In genomic region chr7:152433721-152434501, GRCh38 we compare ENCODE assay signal across 8 cellular contexts. TPM values are rescaled to one million over a fixed set of nuclear protein-coding genes. Genes with fewer than 3 reads are reported as not detected.
A peak's percentile ranks its signal among the peaks of the same experiment; 100 is the strongest.
DNase-seq lines count a peak whose midpoint lies in the region; ATAC-seq and TF ChIP-seq lines count a peak whose summit lies in the region.
"Not testable (repeated sequence)": the region's sequence is repeated elsewhere in the genome, so short reads cannot be mapped to it uniquely, and the experiment has no call there.

No MANE protein-coding gene starts in this region.

- peak overlapping the region; percentile 86 for H3K27ac Mint-ChIP-seq in CD8-positive, alpha-beta T cell
- H3K27ac Mint-ChIP-seq in MCF 10A (ENCODE audit: low read depth, unreplicated experiment) (peak overlapping the region; percentile 84), osteocyte (ENCODE audit: unreplicated experiment) (peak overlapping the region; percentile 91)

- peaks cover 48% of the 10 kb centered on the region for H3K4me1 Mint-ChIP-seq in CD8-positive, alpha-beta T cell (ENCODE audit: low read depth)
- peaks cover 19% of the 10 kb centered on the region for H3K4me1 Mint-ChIP-seq in MCF 10A (ENCODE audit: insufficient read depth, unreplicated experiment)
- peaks cover 41% of the 10 kb centered on the region for H3K4me1 Mint-ChIP-seq in osteocyte (ENCODE audit: unreplicated experiment)

- H3K27me3 ChIP-seq in CD8-positive, alpha-beta T cell (ENCODE audit: insufficient read depth, low read length); right cardiac atrium (ENCODE audit: control insufficient read depth, insufficient read depth): not testable (repeated sequence)

- H3K9me3 ChIP-seq in CD8-positive, alpha-beta T cell (ENCODE audit: low read length); right cardiac atrium (ENCODE audit: control insufficient read depth, low read length): not testable (repeated sequence)

- not testable (repeated sequence) for H3K9me3 Mint-ChIP-seq in CD8-positive, alpha-beta T cell; MCF 10A (ENCODE audit: unreplicated experiment); osteocyte (ENCODE audit: unreplicated experiment)

- H3K4me1 ChIP-seq in CD8-positive, alpha-beta T cell (ENCODE audit: insufficient read depth, low read length): peaks cover 25% of the 10 kb centered on the region
- not testable (repeated sequence) for H3K4me1 ChIP-seq in right cardiac atrium (ENCODE audit: control insufficient read depth, insufficient read depth, low read length)

- H3K27me3 Mint-ChIP-seq in CD8-positive, alpha-beta T cell (ENCODE audit: low read depth); MCF 10A (ENCODE audit: insufficient read depth, unreplicated experiment); osteocyte (ENCODE audit: unreplicated experiment): not testable (repeated sequence)

- H3K4me3 Mint-ChIP-seq in CD8-positive, alpha-beta T cell: peak overlapping the region; percentile 83
- H3K4me3 Mint-ChIP-seq in MCF 10A (ENCODE audit: unreplicated experiment): peak overlapping the region; percentile 88
- H3K4me3 Mint-ChIP-seq in osteocyte (ENCODE audit: unreplicated experiment): peak overlapping the region; percentile 80

- TSS peak; percentile 33 for BruUV-seq in MCF 10A (replicated peaks; lab: Mats Ljungman, UMichigan)

- H3K36me3 ChIP-seq in CD8-positive, alpha-beta T cell (ENCODE audit: insufficient read depth, low read length): not testable (repeated sequence)

- H3K4me3 ChIP-seq in CD8-positive, alpha-beta T cell (ENCODE audit: low read depth, low read length): peak overlapping the region; percentile 48
- peak overlapping the region; percentile 100 for H3K4me3 ChIP-seq in right cardiac atrium (ENCODE audit: low read length)

- intact Hi-C loops in CD8-positive, alpha-beta T cell (cut with DNase I, micrococcal nuclease): loop anchor here in 1 of 2 experiments (5.0 to 10.0 kb wide), 3 partner anchors 97 to 559 kb away; partner anchors contain the start of genes GALNT11 and PRKAG2
- intact Hi-C loops in MCF 10A (cut with micrococcal nuclease): loop anchor here (2.0 kb wide), 1 partner anchor 93 kb away; no protein-coding TSS in a partner anchor
- intact Hi-C loops in right cardiac atrium (cut with DNase I): loop anchor here in 1 of 4 donors (10.0 kb wide), 1 partner anchor 89 kb away; no protein-coding TSS in a partner anchor

- not testable (repeated sequence) for H3K36me3 Mint-ChIP-seq in CD8-positive, alpha-beta T cell; MCF 10A (ENCODE audit: insufficient read depth, unreplicated experiment); osteocyte (ENCODE audit: unreplicated experiment)

- ATAC-seq in CD8-positive, alpha-beta T cell: peak; percentile 21
- peak; percentile 31 for ATAC-seq in GM21723 (IDR thresholded peaks at IDR 0.05; ENCODE audit: unreplicated experiment)
- peak; percentile 70 to 76 for ATAC-seq in right cardiac atrium

- peak; percentile 15 for TF ChIP-seq CTCF in CD8-positive, alpha-beta T cell (IDR thresholded peaks at IDR 0.05)
- not testable (repeated sequence) for TF ChIP-seq CTCF in MCF 10A (IDR thresholded peaks at IDR 0.05; ENCODE audit: unreplicated experiment)
- TF ChIP-seq CTCF in osteocyte (IDR thresholded peaks at IDR 0.05): peak; percentile 13

- CTCF ChIA-PET in CD8-positive, alpha-beta T cell (lab: Charles Lee): not testable (repeated sequence)
- CTCF ChIA-PET in MCF 10A (lab: Yijun Ruan, JAX): interaction anchor here (0.6 to 1.7 kb wide), 7 partner anchors 30 to 242 kb away, joined by 3 to 8 read pairs (median 4); partner anchors contain the start of gene XRCC2

- POLR2A ChIA-PET in CD8-positive, alpha-beta T cell (lab: Charles Lee): interaction anchor here (0.7 to 5.2 kb wide), 2 partner anchors 29 to 98 kb away, joined by 3 to 32 read pairs; no protein-coding TSS in a partner anchor
- POLR2A ChIA-PET in MCF 10A (lab: Yijun Ruan, JAX): interaction anchor here (0.6 to 5.6 kb wide), 15 partner anchors 9 to 328 kb away, joined by 3 to 39 read pairs (median 5); partner anchors contain the start of gene ACTR3B

- H3K27ac ChIP-seq in CD8-positive, alpha-beta T cell (ENCODE audit: low read depth, low read length): peak overlapping the region; percentile 65
- H3K27ac ChIP-seq in right cardiac atrium (ENCODE audit: low read length): peak overlapping the region; percentile 92

- 8% methylated on average over 16 of the region's 16 CpGs for WGBS in right cardiac atrium

- DNase-seq in CD8-positive, alpha-beta T cell: peak; percentile 23 to 74 (median 55)
- DNase-seq in KBM-7 (peak; percentile 75), MCF 10A (ENCODE audit: unreplicated experiment) (peak; percentile 26), right cardiac atrium (peak; percentile 63 to 87 (median 86))
- DNase-seq in activated CD4-positive, alpha-beta T cell treated with anti-CD3 and anti-CD28 coated beads for 48 hours: peak; percentile 78
- not testable (repeated sequence) for DNase-seq in osteocyte (ENCODE audit: extremely low spot score, unreplicated experiment)
- peak; percentile 31 to 40 for DNase-seq in stimulated activated CD8-positive, alpha-beta memory T cell treated with anti-CD3 and anti-CD28 coated beads, Interleukin-7, amount 100 ng/mL, for 4 hours (ENCODE audit: low read depth in 2 of 2)

- in situ Hi-C loops in KBM-7 (cut with MboI; ENCODE audit: low pct_unique_long_range_greater_than_20kb, low sequenced_read_pairs): not testable (repeated sequence)

RNA-seq across cellular contexts. Expression of gene KMT2C, which starts 1.9 kb away (rescaled TPM):
- total RNA-seq in CD8-positive, alpha-beta T cell: 100 to 1,000 TPM; 106 to 121 TPM
- 47.6 and 54.6 TPM in 2 replicates for total RNA-seq in MCF 10A (2022)
- total RNA-seq in right cardiac atrium: 10 to 100 TPM; 43.6 to 52.6 (median 50.3) TPM
- 10.9 TPM for polyA plus RNA-seq in right cardiac atrium
- 71.8 and 76.2 TPM in 2 replicates for total RNA-seq in osteocyte

Comparison
In these comparisons a context has a peak if more than half of its experiments do, and no peak if none do; other contexts are left out.
1. ATAC-seq: peak in every context shown above with its lines; median percentile 73 in right cardiac atrium; 31 in GM21723; 21 in CD8-positive, alpha-beta T cell.